Comparison of ENCODE assay signal across 22 cellular contexts in genomic region chrX:104211187-104211586, GRCh38. TPM values are rescaled to one million over a fixed set of nuclear protein-coding genes. Genes with fewer than 3 reads are reported as not detected.
DNase-seq lines count a peak whose midpoint lies in the region; ATAC-seq, FAIRE-seq and TF ChIP-seq lines count a peak whose summit lies in the region.
"Had no signal": no experiment of that assay in that cellular context is flagged by ENCODE, and none has a peak within 500 bp of the region (broad histone marks: within the 10 kb centered on the region; RNA-seq: fewer than 3 reads in every experiment).

No MANE protein-coding gene starts in this region.

- no peaks in the 10 kb centered on the region for H3K36me3 Mint-ChIP-seq in astrocyte (ENCODE audit: low read depth, unreplicated experiment)
- H3K36me3 Mint-ChIP-seq: CD4-positive, alpha-beta memory T cell had no signal

- ATAC-seq in HepG2 (peak; percentile 90), GM21526 (IDR thresholded peaks at IDR 0.05; ENCODE audit: low FRiP score, unreplicated experiment) (no peak), HG03354 (IDR thresholded peaks at IDR 0.05; ENCODE audit: poor library complexity, severe bottlenecking, unreplicated experiment) (no peak)

- H3K36me3 ChIP-seq in astrocyte (ENCODE audit: insufficient read depth, low read length), result no peaks in the 10 kb centered on the region
- H3K36me3 ChIP-seq in HepG2 (replicated peaks in 1 of 2; ENCODE audit: control insufficient read depth in 1 of 2, insufficient read depth in 2 of 2, low read length in 2 of 2), result no peaks in the 10 kb centered on the region
- H3K36me3 ChIP-seq in small intestine (ENCODE audit: control insufficient read depth in 2 of 2, insufficient read depth in 2 of 2, low read length in 2 of 2), result no peaks in the 10 kb centered on the region
- H3K36me3 ChIP-seq in tibial artery, result no peaks in the 10 kb centered on the region

- no peak for TF ChIP-seq POLR2A in HepG2 (IDR thresholded peaks at IDR 0.05; ENCODE audit: insufficient read depth in 1 of 2, low read depth in 2 of 2, low read length in 2 of 2)

- DNase-seq in astrocyte (ENCODE audit: low read depth), result no peak
- DNase-seq in HepG2 (ENCODE audit: low spot score), result peak; percentile 5
- DNase-seq in small intestine, result peak; percentile 0
- DNase-seq in tibial artery, result no peak
- DNase-seq: C1 segment of cervical spinal cord; Calu3; CD4-positive, alpha-beta memory T cell; COR-L47; DMS53; DMS79 treated with DMSO at 0.1 percent for 48 hours; GF-D8; GM23248; H7; HCEC 1CT had no signal

- BruUV-seq in HepG2 (replicated peaks; lab: Mats Ljungman, UMichigan), result no TSS peak

- no peaks in the 10 kb centered on the region for H3K4me1 ChIP-seq in astrocyte (ENCODE audit: insufficient read depth, low read length)
- H3K4me1 ChIP-seq in HepG2 (ENCODE audit: insufficient read depth, low read length), result 0 out of 2 replicates have a peak, but pooled peaks cover 7% of the 10 kb centered on the region
- H3K4me1 ChIP-seq in small intestine (ENCODE audit: control insufficient read depth in 2 of 2, insufficient read depth in 1 of 2, low read depth in 1 of 2, low read length in 1 of 2), result no peaks in the 10 kb centered on the region
- no peaks in the 10 kb centered on the region for H3K4me1 ChIP-seq in tibial artery

- TF ChIP-seq CTCF in astrocyte (IDR thresholded peaks at IDR 0.05; ENCODE audit: insufficient read depth, low read depth, low read length) (no peak), HepG2 (CRISPR knock-in tag; IDR thresholded peaks at IDR 0.05) (no peak), tibial artery (IDR thresholded peaks at IDR 0.05) (no peak)

- no peak overlapping the region for H3K4me3 Mint-ChIP-seq in astrocyte (ENCODE audit: unreplicated experiment)
- H3K4me3 Mint-ChIP-seq: CD4-positive, alpha-beta memory T cell had no signal

- intact Hi-C loops in HepG2 (cut with micrococcal nuclease; ENCODE audit: unreplicated experiment), result no loop called here
- intact Hi-C loops in tibial artery (cut with DNase I; ENCODE audit: low total_unique reads), result no loop called here

- H3K27ac ChIP-seq in astrocyte (ENCODE audit: low read depth, low read length), result no peak overlapping the region
- H3K27ac ChIP-seq in HepG2 (ENCODE audit: extremely low read length, insufficient read depth, low read length), result no peak overlapping the region
- no peak overlapping the region for H3K27ac ChIP-seq in small intestine (ENCODE audit: low read depth in 1 of 2, low read length in 1 of 2)
- H3K27ac ChIP-seq in tibial artery, result no peak overlapping the region
- H3K27ac ChIP-seq: GM23248 had no signal

- no peaks in the 10 kb centered on the region for H3K27me3 Mint-ChIP-seq in astrocyte (ENCODE audit: low read depth, unreplicated experiment)

- no peak for TF ChIP-seq EP300 in HepG2 (IDR thresholded peaks at IDR 0.05; ENCODE audit: low read depth in 2 of 2, low read length in 2 of 2)
- no peak for TF ChIP-seq EP300 in HepG2 (CRISPR knock-in tag; IDR thresholded peaks at IDR 0.05; ENCODE audit: borderline replicate concordance)

- H3K9me3 ChIP-seq in astrocyte (ENCODE audit: insufficient read depth, low read depth, low read length), result no peaks in the 10 kb centered on the region
- no peaks in the 10 kb centered on the region for H3K9me3 ChIP-seq in HepG2 (ENCODE audit: low read length)
- no peaks in the 10 kb centered on the region for H3K9me3 ChIP-seq in small intestine (ENCODE audit: control insufficient read depth, low read depth)
- no peaks in the 10 kb centered on the region for H3K9me3 ChIP-seq in tibial artery

- no peak for TF ChIP-seq RAD21 in HepG2 (CRISPR knock-in tag; IDR thresholded peaks at IDR 0.05)

- H2AFZ ChIP-seq in astrocyte (ENCODE audit: low read depth, low read length) (no peak overlapping the region), HepG2 (ENCODE audit: low read length) (no peak overlapping the region)
- H2AFZ ChIP-seq: GM23248 had no signal

- H3K4me3 ChIP-seq in astrocyte (ENCODE audit: insufficient read depth, low read depth, low read length) (no peak overlapping the region), HepG2 (replicated peaks in 1 of 3; ENCODE audit: insufficient read depth in 1 of 3, low read depth in 2 of 3, low read length in 3 of 3) (no peak overlapping the region), small intestine (ENCODE audit: low read depth in 1 of 2, low read length in 2 of 2) (no peak overlapping the region), tibial artery (no peak overlapping the region)
- H3K4me3 ChIP-seq: GM23248 had no signal

- H3K4me1 Mint-ChIP-seq in astrocyte (ENCODE audit: low read depth, unreplicated experiment), result no peaks in the 10 kb centered on the region
- H3K4me1 Mint-ChIP-seq: CD4-positive, alpha-beta memory T cell had no signal

- H3K4me2 ChIP-seq in astrocyte (ENCODE audit: low read length) (no peak overlapping the region), HepG2 (ENCODE audit: low read depth, low read length) (no peak overlapping the region; the same call in 1 of the 2 replicates)

- no peaks in the 10 kb centered on the region for H3K9me3 Mint-ChIP-seq in astrocyte (ENCODE audit: unreplicated experiment)
- H3K9me3 Mint-ChIP-seq: CD4-positive, alpha-beta memory T cell had no signal

- FAIRE-seq in astrocyte (lab: Jason Lieb, UNC), result peak; percentile 39
- FAIRE-seq in HepG2 (lab: Jason Lieb, UNC), result peak; percentile 8
- FAIRE-seq in small intestine (lab: Jason Lieb, UNC), result no peak
- FAIRE-seq: GM12891, H1 had no signal

- CTCF ChIA-PET in HepG2 (lab: Yijun Ruan, JAX; ENCODE audit: low intra/inter-chr PET ratio, low total read pairs), result no interaction called here

- no peaks in the 10 kb centered on the region for H3K79me2 ChIP-seq in astrocyte (ENCODE audit: insufficient read depth, low read length)
- no peaks in the 10 kb centered on the region for H3K79me2 ChIP-seq in HepG2 (ENCODE audit: insufficient read depth, low read length)

- 11% methylated on average over 5 of the region's 5 CpGs for WGBS in HepG2 (ENCODE audit: low lambda C conversion rate)
- WGBS in small intestine, 3 donors, result 30 to 64% (median 35%) methylated on average over 5 of the region's 5 CpGs

- H3K27ac Mint-ChIP-seq in astrocyte (ENCODE audit: unreplicated experiment), result no peak overlapping the region
- H3K27ac Mint-ChIP-seq: CD4-positive, alpha-beta memory T cell had no signal

- no peak overlapping the region for H3K9ac ChIP-seq in astrocyte (ENCODE audit: low read length)
- H3K9ac ChIP-seq in HepG2 (ENCODE audit: insufficient read depth, low read depth, low read length), result no peak overlapping the region
- H3K9ac ChIP-seq: GM23248 had no signal

- H3K27me3 ChIP-seq in astrocyte (ENCODE audit: insufficient read depth, low read length) (no peaks in the 10 kb centered on the region), HepG2 (ENCODE audit: control insufficient read depth in 1 of 2, insufficient read depth in 2 of 2, low read length in 2 of 2) (no peaks in the 10 kb centered on the region), small intestine (ENCODE audit: control insufficient read depth in 2 of 2, insufficient read depth in 2 of 2, low read length in 2 of 2) (no peaks in the 10 kb centered on the region), tibial artery (no peaks in the 10 kb centered on the region)

- POLR2A ChIA-PET in HepG2 (lab: Yijun Ruan, JAX), result no interaction called here

- in situ Hi-C loops in HepG2 (cut with HindIII; ENCODE audit: extremely low pct_ligation_motif_present, low pct_unique_long_range_greater_than_20kb), result no loop called here

- no peaks in the 10 kb centered on the region for H4K20me1 ChIP-seq in astrocyte (ENCODE audit: insufficient read depth, low read length)
- no peaks in the 10 kb centered on the region for H4K20me1 ChIP-seq in HepG2 (ENCODE audit: insufficient read depth, low read length)

RNA-seq across cellular contexts. Expression of gene ESX1, which starts 43.5 kb away (rescaled TPM):
- total RNA-seq in astrocyte, result 0.48 and 0.84 TPM in 2 replicates
- total RNA-seq in HepG2 (2016; rRNA removed; fragmentation: Illumina TruSeq; extraction: Trizol), result not detected in 2 replicates
- total RNA-seq in HepG2 (2016; cell fraction: cytosol; rRNA removed; fragmentation: Illumina TruSeq; extraction: Trizol; ENCODE audit: low read depth), result not detected in 2 replicates
- total RNA-seq in HepG2 (2016; cell fraction: insoluble cytoplasmic fraction; rRNA removed; fragmentation: Illumina TruSeq; extraction: Trizol), result not detected in 2 replicates
- not detected in 2 replicates for total RNA-seq in HepG2 (2016; cell fraction: membrane; rRNA removed; fragmentation: Illumina TruSeq; extraction: Trizol)
- total RNA-seq in HepG2 (2016; cell fraction: nucleus; rRNA removed; fragmentation: Illumina TruSeq; extraction: Trizol), result not detected in 2 replicates
- polyA plus RNA-seq in HepG2 (2011; rRNA removed), result not detected in 2 replicates
- polyA plus RNA-seq in HepG2 (2011; cell fraction: cytosol; rRNA removed), result not detected in 2 replicates
- polyA plus RNA-seq in HepG2 (2011; cell fraction: nucleus; rRNA removed), result not detected in 2 replicates
- polyA plus RNA-seq in HepG2 (2012), result not detected in 2 replicates
- polyA plus RNA-seq in HepG2 (2016; cell fraction: cytosol; fragmentation: Illumina TruSeq; extraction: Trizol; ENCODE audit: low read depth), result not detected in 2 replicates
- not detected in 2 replicates for polyA plus RNA-seq in HepG2 (2016; cell fraction: insoluble cytoplasmic fraction; fragmentation: Illumina TruSeq; extraction: Trizol; ENCODE audit: low read depth)
- not detected in 2 replicates for polyA plus RNA-seq in HepG2 (2016; cell fraction: membrane; fragmentation: Illumina TruSeq; extraction: Trizol; ENCODE audit: low read depth)
- not detected in 2 replicates for polyA plus RNA-seq in HepG2 (2016; cell fraction: nucleus; fragmentation: Illumina TruSeq; extraction: Trizol; ENCODE audit: insufficient read depth, low read depth)
- not detected in 2 replicates for polyA minus RNA-seq in HepG2 (2011; rRNA and poly(A)+ RNA removed; ENCODE audit: low replicate concordance)
- not detected in 2 replicates for polyA minus RNA-seq in HepG2 (2011; cell fraction: cytosol; rRNA and poly(A)+ RNA removed)
- not detected in 2 replicates for polyA minus RNA-seq in HepG2 (2011; cell fraction: nucleus; rRNA and poly(A)+ RNA removed)
- not detected for polyA plus RNA-seq in small intestine
- total RNA-seq: A172; A673; Calu3; CD4-positive, alpha-beta memory T cell; G401; GM23248; H1; H7 had no signal
- polyA plus RNA-seq: BJ; CD4-positive, alpha-beta memory T cell; GM23248; H1 had no signal

RNA-seq across cellular contexts. Expression of gene FAM199X, which starts 44.9 kb away (rescaled TPM):
- 27.5 and 28.8 TPM in 2 replicates for total RNA-seq in astrocyte
- total RNA-seq in HepG2 (2016; rRNA removed; fragmentation: Illumina TruSeq; extraction: Trizol), result 18.0 and 26.9 TPM in 2 replicates
- 2.3 and 2.7 TPM in 2 replicates for total RNA-seq in HepG2 (2016; cell fraction: cytosol; rRNA removed; fragmentation: Illumina TruSeq; extraction: Trizol; ENCODE audit: low read depth)
- 18.2 and 27.2 TPM in 2 replicates for total RNA-seq in HepG2 (2016; cell fraction: insoluble cytoplasmic fraction; rRNA removed; fragmentation: Illumina TruSeq; extraction: Trizol)
- 10.9 and 12.9 TPM in 2 replicates for total RNA-seq in HepG2 (2016; cell fraction: membrane; rRNA removed; fragmentation: Illumina TruSeq; extraction: Trizol)
- total RNA-seq in HepG2 (2016; cell fraction: nucleus; rRNA removed; fragmentation: Illumina TruSeq; extraction: Trizol), result 13.7 and 15.0 TPM in 2 replicates
- 4.5 and 5.1 TPM in 2 replicates for polyA plus RNA-seq in HepG2 (2011; rRNA removed)
- polyA plus RNA-seq in HepG2 (2011; cell fraction: cytosol; rRNA removed), result 1.9 and 3.2 TPM in 2 replicates
- 3.3 and 4.8 TPM in 2 replicates for polyA plus RNA-seq in HepG2 (2011; cell fraction: nucleus; rRNA removed)
- polyA plus RNA-seq in HepG2 (2012), result 9.8 and 10.9 TPM in 2 replicates
- polyA plus RNA-seq in HepG2 (2016; cell fraction: cytosol; fragmentation: Illumina TruSeq; extraction: Trizol; ENCODE audit: low read depth), result 1.9 and 2.2 TPM in 2 replicates
- 20.7 and 22.1 TPM in 2 replicates for polyA plus RNA-seq in HepG2 (2016; cell fraction: insoluble cytoplasmic fraction; fragmentation: Illumina TruSeq; extraction: Trizol; ENCODE audit: low read depth)
- polyA plus RNA-seq in HepG2 (2016; cell fraction: membrane; fragmentation: Illumina TruSeq; extraction: Trizol; ENCODE audit: low read depth), result 6.0 and 7.3 TPM in 2 replicates
- 16.9 and 17.1 TPM in 2 replicates for polyA plus RNA-seq in HepG2 (2016; cell fraction: nucleus; fragmentation: Illumina TruSeq; extraction: Trizol; ENCODE audit: insufficient read depth, low read depth)
- polyA minus RNA-seq in HepG2 (2011; rRNA and poly(A)+ RNA removed; ENCODE audit: low replicate concordance), result 5.1 and 8.4 TPM in 2 replicates
- 6.7 and 6.9 TPM in 2 replicates for polyA minus RNA-seq in HepG2 (2011; cell fraction: cytosol; rRNA and poly(A)+ RNA removed)
- polyA minus RNA-seq in HepG2 (2011; cell fraction: nucleus; rRNA and poly(A)+ RNA removed), result 9.5 and 10.2 TPM in 2 replicates
- 10 to 100 TPM in 1 of 3 donors, 1 to 10 TPM in 2; 4.9 to 12.8 (median 7.8) TPM for polyA plus RNA-seq in small intestine

RNA-seq across cellular contexts. Expression of gene SLC25A53, which starts 54.4 kb away (rescaled TPM):
- total RNA-seq in astrocyte, result 5.0 and 5.3 TPM in 2 replicates
- 4.5 and 4.9 TPM in 2 replicates for total RNA-seq in HepG2 (2016; rRNA removed; fragmentation: Illumina TruSeq; extraction: Trizol)
- total RNA-seq in HepG2 (2016; cell fraction: cytosol; rRNA removed; fragmentation: Illumina TruSeq; extraction: Trizol; ENCODE audit: low read depth), result 3.0 and 4.7 TPM in 2 replicates
- 3.5 and 5.2 TPM in 2 replicates for total RNA-seq in HepG2 (2016; cell fraction: insoluble cytoplasmic fraction; rRNA removed; fragmentation: Illumina TruSeq; extraction: Trizol)
- total RNA-seq in HepG2 (2016; cell fraction: membrane; rRNA removed; fragmentation: Illumina TruSeq; extraction: Trizol), result 3.9 and 4.3 TPM in 2 replicates
- 3.2 and 3.3 TPM in 2 replicates for total RNA-seq in HepG2 (2016; cell fraction: nucleus; rRNA removed; fragmentation: Illumina TruSeq; extraction: Trizol)
- polyA plus RNA-seq in HepG2 (2011; rRNA removed), result 2.3 and 3.4 TPM in 2 replicates
- polyA plus RNA-seq in HepG2 (2011; cell fraction: cytosol; rRNA removed), result 1.6 and 2.6 TPM in 2 replicates
- 3.4 and 4.3 TPM in 2 replicates for polyA plus RNA-seq in HepG2 (2011; cell fraction: nucleus; rRNA removed)
- polyA plus RNA-seq in HepG2 (2012), result 2.5 and 2.7 TPM in 2 replicates
- polyA plus RNA-seq in HepG2 (2016; cell fraction: cytosol; fragmentation: Illumina TruSeq; extraction: Trizol; ENCODE audit: low read depth), result 3.2 and 4.2 TPM in 2 replicates
- 3.0 and 3.1 TPM in 2 replicates for polyA plus RNA-seq in HepG2 (2016; cell fraction: insoluble cytoplasmic fraction; fragmentation: Illumina TruSeq; extraction: Trizol; ENCODE audit: low read depth)
- 3.1 and 4.2 TPM in 2 replicates for polyA plus RNA-seq in HepG2 (2016; cell fraction: membrane; fragmentation: Illumina TruSeq; extraction: Trizol; ENCODE audit: low read depth)
- 3.1 and 3.5 TPM in 2 replicates for polyA plus RNA-seq in HepG2 (2016; cell fraction: nucleus; fragmentation: Illumina TruSeq; extraction: Trizol; ENCODE audit: insufficient read depth, low read depth)
- polyA minus RNA-seq in HepG2 (2011; rRNA and poly(A)+ RNA removed; ENCODE audit: low replicate concordance), result 1.7 and 2.7 TPM in 2 replicates
- 1.6 and 1.8 TPM in 2 replicates for polyA minus RNA-seq in HepG2 (2011; cell fraction: cytosol; rRNA and poly(A)+ RNA removed)
- polyA minus RNA-seq in HepG2 (2011; cell fraction: nucleus; rRNA and poly(A)+ RNA removed), result 3.5 and 5.0 TPM in 2 replicates
- 1 to 10 TPM; 2.2 to 9.4 (median 6.6) TPM for polyA plus RNA-seq in small intestine
- total RNA-seq: G401 had no signal

Comparison
In these comparisons a context has a peak if more than half of its experiments do, and no peak if none do; other contexts are left out.
1. DNase-seq: peak in HepG2 (single experiment) and small intestine (single experiment); none in astrocyte (single experiment) and tibial artery (0 of 2).